ENCODE assay signal across 25 cellular contexts in the genomic region with DNA sequence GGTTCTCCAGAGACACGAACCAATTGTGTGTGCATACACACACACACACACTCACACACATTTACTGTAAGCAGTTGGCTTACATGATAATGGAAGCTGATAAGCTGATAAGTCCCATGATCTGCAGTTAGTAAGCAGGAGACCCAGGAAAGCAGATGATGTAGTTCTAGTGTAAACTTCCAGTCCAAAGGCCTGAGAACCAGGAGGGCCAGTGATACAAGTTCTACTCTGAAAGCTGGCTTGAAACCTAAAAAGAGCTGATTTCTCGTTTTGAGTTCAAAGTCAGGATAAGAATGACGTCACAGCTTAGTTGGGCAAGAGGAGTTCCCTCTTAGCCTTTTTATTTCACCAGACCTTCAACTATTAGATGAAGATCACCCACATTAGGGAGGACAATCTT.
"Had no signal": no experiment of that assay in that cellular context is flagged by ENCODE, and none has a peak within 500 bp of the region (broad histone marks: within the 10 kb centered on the region; RNA-seq: fewer than 3 reads in every experiment).

No MANE protein-coding gene starts in this region.

- H3K4me3 Mint-ChIP-seq: activated CD4-positive, alpha-beta memory T cell treated with anti-CD3 and anti-CD28 coated beads, Interleukin-2, amount 10 ng/mL, durations not matched to agents 7 days and 5 days; activated CD4-positive, alpha-beta T cell treated with anti-CD3 and anti-CD28 coated beads, Interleukin-2, amount 10 ng/mL, durations not matched to agents 24 days and 14 days; activated T-cell treated with anti-CD3 and anti-CD28 coated beads, Interleukin-2, amount 50 U/mL, for 24 hours; natural killer cell treated with Interleukin-12 subunit alpha and Interleukin-12 subunit beta and Interleukin-15 and Interleukin-18, amount 100 ng/mL, for 72 hours had no signal

- H3K4me3 ChIP-seq: esophagus muscularis mucosa, heart left ventricle, left ventricle myocardium inferior, lung, mucosa of descending colon, spleen, testis, transverse colon had no signal

- H3K4me1 ChIP-seq: foreskin keratinocyte, spleen, testis, transverse colon had no signal

- H3K27ac ChIP-seq: esophagus muscularis mucosa, foreskin keratinocyte, heart left ventricle, left ventricle myocardium inferior, spleen, testis, transverse colon had no signal

- DNase-seq: activated CD4-positive, alpha-beta memory T cell treated with anti-CD3 and anti-CD28 coated beads, Interleukin-2, amount 10 ng/mL, durations not matched to agents 7 days and 5 days; activated CD4-positive, alpha-beta T cell treated with anti-CD3 and anti-CD28 coated beads, Interleukin-2, amount 10 ng/mL, durations not matched to agents 24 days and 14 days; activated CD4-positive, CD25-positive, alpha-beta regulatory T cell treated with anti-CD3 and anti-CD28 coated beads, Interleukin-2, amount 50 U/mL, for 72 hours; activated CD8-positive, alpha-beta memory T cell treated with anti-CD3 and anti-CD28 coated beads, Interleukin-2, amount 50 U/mL, for 48 hours; activated gamma-delta T cell treated with Interleukin-2 at 50 U/mL for 16 hours; activated naive CD4-positive, alpha-beta T cell treated with anti-CD3 and anti-CD28 coated beads, Interleukin-2, amount 50 U/mL, for 16 hours; activated T-cell treated with anti-CD3 and anti-CD28 coated beads, Interleukin-2, amount 50 U/mL, for 24 hours; amygdala; caudate nucleus; cortex of kidney; heart left ventricle; left ventricle myocardium inferior; mucosa of descending colon; posterior cingulate gyrus; right cardiac atrium; spleen; stimulated activated naive CD4-positive, alpha-beta T cell; T1000; testis; transverse colon had no signal

- H3K4me1 Mint-ChIP-seq: activated CD4-positive, alpha-beta memory T cell treated with anti-CD3 and anti-CD28 coated beads, Interleukin-2, amount 10 ng/mL, durations not matched to agents 7 days and 5 days; activated CD4-positive, alpha-beta T cell treated with anti-CD3 and anti-CD28 coated beads, Interleukin-2, amount 10 ng/mL, durations not matched to agents 24 days and 14 days had no signal

- H3K9me3 ChIP-seq: esophagus muscularis mucosa, heart left ventricle, left ventricle myocardium inferior, mucosa of descending colon, spleen, testis, transverse colon had no signal

- FAIRE-seq: endothelial cell of umbilical vein had no signal

- H3K27me3 Mint-ChIP-seq: activated CD4-positive, alpha-beta memory T cell treated with anti-CD3 and anti-CD28 coated beads, Interleukin-2, amount 10 ng/mL, durations not matched to agents 7 days and 5 days; activated CD4-positive, alpha-beta T cell treated with anti-CD3 and anti-CD28 coated beads, Interleukin-2, amount 10 ng/mL, durations not matched to agents 24 days and 14 days; activated T-cell treated with anti-CD3 and anti-CD28 coated beads, Interleukin-2, amount 50 U/mL, for 24 hours; natural killer cell treated with Interleukin-12 subunit alpha and Interleukin-12 subunit beta and Interleukin-15 and Interleukin-18, amount 100 ng/mL, for 72 hours had no signal

- ATAC-seq: heart left ventricle; natural killer cell treated with Interleukin-12 subunit alpha and Interleukin-12 subunit beta and Interleukin-15 and Interleukin-18, amount 100 ng/mL, for 72 hours; right cardiac atrium had no signal

- H3K27ac Mint-ChIP-seq: activated CD4-positive, alpha-beta memory T cell treated with anti-CD3 and anti-CD28 coated beads, Interleukin-2, amount 10 ng/mL, durations not matched to agents 7 days and 5 days; activated CD4-positive, alpha-beta T cell treated with anti-CD3 and anti-CD28 coated beads, Interleukin-2, amount 10 ng/mL, durations not matched to agents 24 days and 14 days; activated T-cell treated with anti-CD3 and anti-CD28 coated beads, Interleukin-2, amount 50 U/mL, for 24 hours; natural killer cell treated with Interleukin-12 subunit alpha and Interleukin-12 subunit beta and Interleukin-15 and Interleukin-18, amount 100 ng/mL, for 72 hours had no signal

- H3K9me3 Mint-ChIP-seq: activated CD4-positive, alpha-beta T cell treated with anti-CD3 and anti-CD28 coated beads, Interleukin-2, amount 10 ng/mL, durations not matched to agents 24 days and 14 days had no signal

- H3K36me3 ChIP-seq: esophagus muscularis mucosa, heart left ventricle, left ventricle myocardium inferior, spleen, transverse colon had no signal

- H3K27me3 ChIP-seq: esophagus muscularis mucosa, foreskin keratinocyte, heart left ventricle, spleen, testis, transverse colon had no signal
